ENCODE assay signal across 17 cellular contexts in genomic region chr17:78719630-78720298, GRCh38.
DNase-seq lines count a peak whose midpoint lies in the region; ATAC-seq, FAIRE-seq and TF ChIP-seq lines count a peak whose summit lies in the region.
"Had no signal": no experiment of that assay in that cellular context is flagged by ENCODE, and none has a peak within 500 bp of the region (broad histone marks: within the 10 kb centered on the region; RNA-seq: fewer than 3 reads in every experiment).

No MANE protein-coding gene starts in this region.

- no peaks in the 10 kb centered on the region for H3K27me3 ChIP-seq in esophagus squamous epithelium
- H3K27me3 ChIP-seq: gastrocnemius medialis had no signal

- peak overlapping the region; percentile 92 for H3K27ac Mint-ChIP-seq in activated T-cell treated with anti-CD3 and anti-CD28 coated beads, Interleukin-2, amount 50 U/mL, for 72 hours
- peak overlapping the region; percentile 60 to 95 (median 87) for H3K27ac Mint-ChIP-seq in naive thymus-derived CD8-positive, alpha-beta T cell

- TF ChIP-seq POLR2A in GM12891 (IDR thresholded peaks at IDR 0.05; ENCODE audit: low read depth, low read length): no peak
- no peak for TF ChIP-seq POLR2A in esophagus squamous epithelium (IDR thresholded peaks at IDR 0.05)

- peak; percentile 59 to 68 for ATAC-seq in activated T-cell treated with anti-CD3 and anti-CD28 coated beads, Interleukin-2, amount 50 U/mL, for 72 hours (replicated peaks in 1 of 2)
- no peak for ATAC-seq in naive thymus-derived CD8-positive, alpha-beta T cell
- ATAC-seq in HG03095 (IDR thresholded peaks at IDR 0.05; ENCODE audit: unreplicated experiment): no peak
- ATAC-seq in HG02571 (IDR thresholded peaks at IDR 0.05; ENCODE audit: unreplicated experiment): no peak
- ATAC-seq: gastrocnemius medialis had no signal

- H3K27me3 Mint-ChIP-seq in activated T-cell treated with anti-CD3 and anti-CD28 coated beads, Interleukin-2, amount 50 U/mL, for 72 hours (ENCODE audit: low read depth): no peaks in the 10 kb centered on the region
- no peaks in the 10 kb centered on the region for H3K27me3 Mint-ChIP-seq in naive thymus-derived CD8-positive, alpha-beta T cell

- no peaks in the 10 kb centered on the region for H3K9me3 ChIP-seq in esophagus squamous epithelium
- H3K9me3 ChIP-seq: gastrocnemius medialis had no signal

- POLR2A ChIA-PET in naive thymus-derived CD8-positive, alpha-beta T cell (lab: Charles Lee): interaction anchor here (1.0 to 1.5 kb wide), 3 partner anchors 9 to 17 kb away, joined by 4 to 10 read pairs (median 5); no protein-coding TSS in a partner anchor

- H3K27ac ChIP-seq in esophagus squamous epithelium: no peak overlapping the region

- FAIRE-seq in GM12891 (lab: Jason Lieb, UNC): peak; percentile 57
- FAIRE-seq: HTR-8/SVneo, kidney had no signal

- intact Hi-C loops in esophagus squamous epithelium (cut with DNase I): no loop called here

- 65% methylated on average over 4 of the region's 4 CpGs for WGBS in esophagus squamous epithelium, 2 donors

- peaks cover 64 to 100% (median 84%) of the 10 kb centered on the region in 3 donors for H3K4me1 ChIP-seq in esophagus squamous epithelium

- peak overlapping the region; percentile 59 to 70 for H3K4me3 Mint-ChIP-seq in activated T-cell treated with anti-CD3 and anti-CD28 coated beads, Interleukin-2, amount 50 U/mL, for 72 hours
- peak overlapping the region; percentile 9 to 84 (median 76) for H3K4me3 Mint-ChIP-seq in naive thymus-derived CD8-positive, alpha-beta T cell

- H3K4me3 ChIP-seq in esophagus squamous epithelium: no peak overlapping the region
- H3K4me3 ChIP-seq: gastrocnemius medialis had no signal

- no peaks in the 10 kb centered on the region for H3K36me3 ChIP-seq in esophagus squamous epithelium
- H3K36me3 ChIP-seq: gastrocnemius medialis had no signal

- peaks cover 98% of the 10 kb centered on the region for H3K4me1 Mint-ChIP-seq in activated T-cell treated with anti-CD3 and anti-CD28 coated beads, Interleukin-2, amount 50 U/mL, for 72 hours (ENCODE audit: low read depth)
- H3K4me1 Mint-ChIP-seq in naive thymus-derived CD8-positive, alpha-beta T cell: peaks cover 67 to 98% (median 94%) of the 10 kb centered on the region in 4 donors

- no peaks in the 10 kb centered on the region for H3K9me3 Mint-ChIP-seq in activated T-cell treated with anti-CD3 and anti-CD28 coated beads, Interleukin-2, amount 50 U/mL, for 72 hours
- no peaks in the 10 kb centered on the region for H3K9me3 Mint-ChIP-seq in naive thymus-derived CD8-positive, alpha-beta T cell

- DNase-seq in NOMO-1 treated with DMSO at 0.1 percent for 48 hours (lab: John Stamatoyannopoulos, UW; ENCODE audit: unreplicated experiment) (peak; percentile 3), NOMO-1 treated with dmso at 0.1 percent for 144 hours (lab: John Stamatoyannopoulos, UW; ENCODE audit: unreplicated experiment) (no peak), GM12891 (ENCODE audit: insufficient read length, low spot score) (no peak), esophagus squamous epithelium (lab: John Stamatoyannopoulos, UW) (no peak)
- DNase-seq in activated T-cell treated with anti-CD3 and anti-CD28 coated beads, Interleukin-2, amount 50 U/mL, for 72 hours: no peak
- no peak for DNase-seq in naive thymus-derived CD8-positive, alpha-beta T cell
- DNase-seq: 8988T; effector CD4-positive, alpha-beta T cell; gastrocnemius medialis; H7; kidney; NCI-H1436 treated with DMSO at 0.1 percent for 48 hours; NCI-H774; trophoblast cell had no signal

- no peak for TF ChIP-seq CTCF in esophagus squamous epithelium (IDR thresholded peaks at IDR 0.05)

- no peaks in the 10 kb centered on the region for H3K36me3 Mint-ChIP-seq in activated T-cell treated with anti-CD3 and anti-CD28 coated beads, Interleukin-2, amount 50 U/mL, for 72 hours (ENCODE audit: insufficient read depth in 2 of 2)
- peaks cover 0 to 22% (median 0%) of the 10 kb centered on the region in 3 donors for H3K36me3 Mint-ChIP-seq in naive thymus-derived CD8-positive, alpha-beta T cell

TF ChIP-seq in GM12891, 5 proteins besides CTCF, POLR2A, EP300 and RAD21:
- TF ChIP-seq POLR2AphosphoS5 (IDR thresholded peaks at IDR 0.05; ENCODE audit: low read depth, low read length): no peak
- TF ChIP-seq SPI1 (IDR thresholded peaks at IDR 0.05; ENCODE audit: low read depth, low read length): no peak
- TF ChIP-seq POU2F2 (IDR thresholded peaks at IDR 0.05; ENCODE audit: low read depth, low read length): no peak
- TF ChIP-seq PAX5 (IDR thresholded peaks at IDR 0.05; ENCODE audit: insufficient read depth, low read length, severe bottlenecking): no peak
- no peak for TF ChIP-seq TAF1 (IDR thresholded peaks at IDR 0.05; ENCODE audit: low read depth, low read length)

Comparison
In these comparisons a context has a peak if more than half of its experiments do, and no peak if none do; other contexts are left out.
1. ATAC-seq: peak in activated T-cell treated with anti-CD3 and anti-CD28 coated beads, Interleukin-2, amount 50 U/mL, for 72 hours (2 of 2); none in naive thymus-derived CD8-positive, alpha-beta T cell (0 of 2), HG03095 (single experiment) and HG02571 (single experiment).